Comparison of ENCODE assay signal across 19 cellular contexts in genomic region chr2:198135481-198135934, GRCh38.
DNase-seq lines count a peak whose midpoint lies in the region; ATAC-seq and TF ChIP-seq lines count a peak whose summit lies in the region.
"Had no signal": no experiment of that assay in that cellular context is flagged by ENCODE, and none has a peak within 500 bp of the region (broad histone marks: within the 10 kb centered on the region; RNA-seq: fewer than 3 reads in every experiment).

No MANE protein-coding gene starts in this region.

- TF ChIP-seq CTCF in MM.1S (IDR thresholded peaks at IDR 0.05; ENCODE audit: low read length): no peak

- no peak for ATAC-seq in HG03378 (IDR thresholded peaks at IDR 0.05; ENCODE audit: unreplicated experiment)
- ATAC-seq in HG03432 (IDR thresholded peaks at IDR 0.05; ENCODE audit: unreplicated experiment): no peak
- ATAC-seq: activated CD4-positive, alpha-beta T cell treated with anti-CD3 and anti-CD28 coated beads for 36 hours; naive thymus-derived CD4-positive, alpha-beta T cell; right cardiac atrium had no signal

- H3K14ac ChIP-seq in mesenchymal stem cell (ENCODE audit: low read length in 2 of 2): no peak overlapping the region

- no peak overlapping the region for H4K8ac ChIP-seq in mesenchymal stem cell (ENCODE audit: low read length)

- no peak overlapping the region for H2BK12ac ChIP-seq in mesenchymal stem cell (ENCODE audit: low read length in 2 of 2)

- no peak overlapping the region for H3K23ac ChIP-seq in mesenchymal stem cell (ENCODE audit: low read length in 2 of 2)

- no peaks in the 10 kb centered on the region for H3K9me3 ChIP-seq in mesenchymal stem cell (ENCODE audit: control insufficient read depth, low read length)
- no peaks in the 10 kb centered on the region for H3K9me3 ChIP-seq in MM.1S (replicated peaks; ENCODE audit: insufficient read depth, low read length)
- H3K9me3 ChIP-seq: ascending aorta, esophagus muscularis mucosa, HAP-1 had no signal

- 80% methylated on average over 1 of the region's 2 CpGs for WGBS in mesenchymal stem cell

- H4K91ac ChIP-seq in mesenchymal stem cell (ENCODE audit: low read length): no peak overlapping the region

- H3K36me3 ChIP-seq in mesenchymal stem cell (ENCODE audit: control insufficient read depth in 1 of 2, insufficient read depth in 2 of 2, low read depth in 1 of 2, low read length in 2 of 2) (no peaks in the 10 kb centered on the region), MM.1S (replicated peaks; ENCODE audit: insufficient read depth, low read length) (no peaks in the 10 kb centered on the region)
- H3K36me3 ChIP-seq: ascending aorta, esophagus muscularis mucosa, HAP-1 had no signal

- H3F3A ChIP-seq in MM.1S (ENCODE audit: insufficient read depth, low read length): no peaks in the 10 kb centered on the region

- no peak overlapping the region for H2BK5ac ChIP-seq in mesenchymal stem cell (ENCODE audit: low read depth, low read length, poor library complexity, severe bottlenecking)

- H3K9ac ChIP-seq in mesenchymal stem cell (ENCODE audit: low read length) (peak overlapping the region; percentile 10), MM.1S (ENCODE audit: low read length) (no peak overlapping the region)

- H3K4me1 ChIP-seq in mesenchymal stem cell (ENCODE audit: control insufficient read depth, insufficient read depth, low read depth, low read length) (no peaks in the 10 kb centered on the region), MM.1S (ENCODE audit: low read length) (no peaks in the 10 kb centered on the region)
- H3K4me1 ChIP-seq: HAP-1 had no signal

- H3K9me2 ChIP-seq in MM.1S (replicated peaks; ENCODE audit: insufficient read depth, low read length): no peaks in the 10 kb centered on the region

- H2BK15ac ChIP-seq in mesenchymal stem cell (ENCODE audit: low read depth, poor library complexity, severe bottlenecking): no peak overlapping the region

- no peaks in the 10 kb centered on the region for H4K20me1 ChIP-seq in MM.1S (ENCODE audit: insufficient read depth, low read length)

- H3K4me3 ChIP-seq in mesenchymal stem cell (ENCODE audit: insufficient read depth in 1 of 2, low read depth in 1 of 2, low read length in 2 of 2): no peak overlapping the region
- H3K4me3 ChIP-seq in MM.1S (ENCODE audit: low read length): no peak overlapping the region
- H3K4me3 ChIP-seq: ascending aorta, esophagus muscularis mucosa, HAP-1 had no signal

- H2BK120ac ChIP-seq in mesenchymal stem cell (ENCODE audit: low read depth, low read length): no peak overlapping the region

- DNase-seq in AG20443 (ENCODE audit: low spot score) (peak; percentile 30), NCI-H69 (lab: John Stamatoyannopoulos, UW) (peak; percentile 21), cerebellum (ENCODE audit: low spot score) (peak; percentile 4), mesenchymal stem cell (no peak), MM.1S (no peak), RKO (ENCODE audit: low spot score) (no peak)
- DNase-seq: activated CD4-positive, alpha-beta T cell treated with anti-CD3 and anti-CD28 coated beads for 36 hours; activated naive CD4-positive, alpha-beta T cell treated with anti-CD3 and anti-CD28 coated beads, Interleukin-2, amount 50 U/mL, for 16 hours; KBM-7; naive thymus-derived CD4-positive, alpha-beta T cell; NCI-H146; right cardiac atrium; SHP77 treated with DMSO at 0.1 percent for 48 hours had no signal

- no peak overlapping the region for H3K4ac ChIP-seq in mesenchymal stem cell (ENCODE audit: low read depth in 1 of 2, low read length in 2 of 2)

- no peak overlapping the region for H2AFZ ChIP-seq in mesenchymal stem cell (ENCODE audit: low read depth, low read length)
- no peak overlapping the region for H2AFZ ChIP-seq in MM.1S (ENCODE audit: low read length)

- no peaks in the 10 kb centered on the region for H3K79me1 ChIP-seq in mesenchymal stem cell (replicated peaks; ENCODE audit: low read length, poor library complexity, severe bottlenecking)

- no peaks in the 10 kb centered on the region for H3K27me3 ChIP-seq in mesenchymal stem cell (ENCODE audit: control insufficient read depth in 1 of 2, insufficient read depth in 1 of 2, low read length in 2 of 2)
- no peaks in the 10 kb centered on the region for H3K27me3 ChIP-seq in MM.1S (replicated peaks; ENCODE audit: insufficient read depth, low read length)
- H3K27me3 ChIP-seq: ascending aorta, esophagus muscularis mucosa had no signal

- no peaks in the 10 kb centered on the region for H3K79me2 ChIP-seq in MM.1S (ENCODE audit: low read length)

- H3K27ac ChIP-seq in mesenchymal stem cell (ENCODE audit: low read length, poor library complexity, severe bottlenecking) (no peak overlapping the region), MM.1S (ENCODE audit: low read length) (no peak overlapping the region)
- H3K27ac ChIP-seq: ascending aorta, C4-2B, esophagus muscularis mucosa had no signal

- no peak overlapping the region for H2AK5ac ChIP-seq in mesenchymal stem cell (ENCODE audit: low read length, severe bottlenecking)

- H3K4me2 ChIP-seq in mesenchymal stem cell (ENCODE audit: low read length, poor library complexity, severe bottlenecking) (no peak overlapping the region), MM.1S (ENCODE audit: low read depth, low read length) (no peak overlapping the region)

- no peak overlapping the region for H3K18ac ChIP-seq in mesenchymal stem cell (ENCODE audit: low read depth in 1 of 2, low read length in 2 of 2)

Comparison
In these comparisons a context has a peak if more than half of its experiments do, and no peak if none do; other contexts are left out.
1. DNase-seq: peak in AG20443 (single experiment), NCI-H69 (single experiment) and cerebellum (single experiment); none in mesenchymal stem cell (single experiment), MM.1S (single experiment) and RKO (single experiment).